Comparison of ENCODE assay signal across 15 cellular contexts in the genomic region with DNA sequence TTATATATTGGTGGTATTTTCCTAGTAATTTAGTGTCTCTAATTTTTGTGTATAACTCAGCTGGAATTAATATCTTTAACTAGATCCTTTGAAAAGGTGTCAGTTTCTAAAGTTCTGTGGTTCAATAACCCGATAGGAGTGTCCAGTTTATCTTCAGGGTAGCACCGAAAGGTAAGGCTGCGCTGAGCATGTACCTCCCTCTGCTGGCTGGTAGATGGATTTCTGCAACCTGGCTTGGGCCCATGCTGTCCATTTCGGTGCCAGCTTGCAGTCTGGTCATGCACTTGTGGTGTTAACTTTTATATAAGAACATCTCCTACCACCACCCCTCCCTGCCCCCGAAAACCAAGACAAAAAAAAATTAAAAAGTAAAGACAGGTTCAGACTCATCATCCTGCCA. TPM values are rescaled to one million over a fixed set of nuclear protein-coding genes. Genes with fewer than 3 reads are reported as not detected.
DNase-seq lines count a peak whose midpoint lies in the region; ATAC-seq and TF ChIP-seq lines count a peak whose summit lies in the region.
"Had no signal": no experiment of that assay in that cellular context is flagged by ENCODE, and none has a peak within 500 bp of the region (broad histone marks: within the 10 kb centered on the region; RNA-seq: fewer than 3 reads in every experiment).

No MANE protein-coding gene starts in this region.

- no peak overlapping the region for H3K4me2 ChIP-seq in OCI-LY3 (ENCODE audit: low read length)

- peaks cover 7% of the 10 kb centered on the region for H3K36me3 ChIP-seq in OCI-LY3 (replicated peaks; ENCODE audit: low read depth, low read length)

- H3K9me3 Mint-ChIP-seq in neural crest cell: no peaks in the 10 kb centered on the region
- H3K9me3 Mint-ChIP-seq: stimulated activated memory B cell treated with anti-CD40 and anti-IgM and Interleukin-4, amounts not matched to agents 10 μg/mL and 1 μg/mL and 100 μg/mL, for 72 hours; T-helper 2 cell treated with Interferon-gamma antibody and Interleukin-4, amounts not matched to agents 5 μg/mL and 100 μg/mL, for 36 hours had no signal

- no peaks in the 10 kb centered on the region for H3K4me1 Mint-ChIP-seq in neural crest cell
- H3K4me1 Mint-ChIP-seq: stimulated activated memory B cell treated with anti-CD40 and anti-IgM and Interleukin-4, amounts not matched to agents 10 μg/mL and 1 μg/mL and 100 μg/mL, for 72 hours had no signal

- H3K36me3 Mint-ChIP-seq in neural crest cell (ENCODE audit: low read depth): peaks cover 2% of the 10 kb centered on the region

- no peak overlapping the region for H3K27ac ChIP-seq in OCI-LY3 (ENCODE audit: low read length)

- no peaks in the 10 kb centered on the region for H3K27me3 ChIP-seq in OCI-LY3 (ENCODE audit: low read depth, low read length)

- H3K4me1 ChIP-seq in OCI-LY3 (ENCODE audit: low read length): peaks cover 7% of the 10 kb centered on the region; the same call in 1 of the 2 replicates

- H3K4me3 ChIP-seq in OCI-LY3 (ENCODE audit: low read length): no peak overlapping the region
- H3K4me3 ChIP-seq in epithelial cell of esophagus (ENCODE audit: low read length): no peak overlapping the region
- H3K4me3 ChIP-seq: lung had no signal

- no peaks in the 10 kb centered on the region for H3K27me3 Mint-ChIP-seq in neural crest cell (ENCODE audit: low read depth)
- H3K27me3 Mint-ChIP-seq: stimulated activated memory B cell treated with anti-CD40 and anti-IgM and Interleukin-4, amounts not matched to agents 10 μg/mL and 1 μg/mL and 100 μg/mL, for 72 hours had no signal

- TF ChIP-seq CTCF in OCI-LY3 (IDR thresholded peaks at IDR 0.05; ENCODE audit: low read depth, low read length): peak; percentile 35
- peak; percentile 59 for TF ChIP-seq CTCF in epithelial cell of esophagus (IDR thresholded peaks at IDR 0.05; ENCODE audit: insufficient read depth, low read depth, low read length, missing control alignments)
- peak; percentile 41 for TF ChIP-seq CTCF in neural crest cell (conservative IDR thresholded peaks at IDR 0.05)
- TF ChIP-seq CTCF in omental fat pad (IDR thresholded peaks at IDR 0.05): no peak

- no peak overlapping the region for H3K9ac ChIP-seq in OCI-LY3 (ENCODE audit: low read length)

- H4K20me1 ChIP-seq in OCI-LY3 (ENCODE audit: insufficient read depth, low read length): no peaks in the 10 kb centered on the region

- ATAC-seq in HG02642 (IDR thresholded peaks at IDR 0.05; ENCODE audit: poor library complexity, unreplicated experiment) (no peak), omental fat pad (ENCODE audit: low FRiP score) (no peak), GM21528 (IDR thresholded peaks at IDR 0.05; ENCODE audit: low FRiP score, unreplicated experiment) (no peak)
- ATAC-seq: stimulated activated memory B cell treated with anti-CD40 and anti-IgM and Interleukin-4, amounts not matched to agents 10 μg/mL and 1 μg/mL and 100 μg/mL, for 72 hours had no signal

- peak; percentile 17 for DNase-seq in EH (ENCODE audit: low read depth)
- peak; percentile 45 for DNase-seq in epithelial cell of esophagus (ENCODE audit: low read depth)
- DNase-seq in neural crest cell (ENCODE audit: low read depth, low spot score): no peak
- DNase-seq in omental fat pad (ENCODE audit: low spot score): no peak
- DNase-seq in activated naive CD4-positive, alpha-beta T cell (lab: John Stamatoyannopoulos, UW): no peak
- DNase-seq: activated gamma-delta T cell treated with Interleukin-2 at 50 U/mL for 16 hours, GDM1, KBM-7, NCI-H510A treated with DMSO at 0.1 percent for 48 hours had no signal

- H3K9me3 ChIP-seq in OCI-LY3 (ENCODE audit: insufficient read depth, low read length): no peaks in the 10 kb centered on the region

- H3K79me2 ChIP-seq in OCI-LY3 (ENCODE audit: low read length): no peaks in the 10 kb centered on the region

- no peak overlapping the region for H3K4me3 Mint-ChIP-seq in neural crest cell
- H3K4me3 Mint-ChIP-seq: stimulated activated memory B cell treated with anti-CD40 and anti-IgM and Interleukin-4, amounts not matched to agents 10 μg/mL and 1 μg/mL and 100 μg/mL, for 72 hours; T-helper 2 cell treated with Interferon-gamma antibody and Interleukin-4, amounts not matched to agents 5 μg/mL and 100 μg/mL, for 36 hours had no signal

- H2AFZ ChIP-seq in OCI-LY3 (ENCODE audit: low read depth, low read length): no peak overlapping the region

- H3K27ac Mint-ChIP-seq in neural crest cell (ENCODE audit: unreplicated experiment): no peak overlapping the region
- H3K27ac Mint-ChIP-seq: stimulated activated memory B cell treated with anti-CD40 and anti-IgM and Interleukin-4, amounts not matched to agents 10 μg/mL and 1 μg/mL and 100 μg/mL, for 72 hours; T-helper 2 cell treated with Interferon-gamma antibody and Interleukin-4, amounts not matched to agents 5 μg/mL and 100 μg/mL, for 36 hours had no signal

RNA-seq across cellular contexts. Expression of a gene that starts 24.7 kb away (rescaled TPM):
- total RNA-seq in neural crest cell: 54.9 and 56.6 TPM in 2 replicates
- total RNA-seq in omental fat pad: 10 to 100 TPM; 60.5 to 91.0 (median 76.1) TPM

RNA-seq across cellular contexts. Expression of a gene that starts 54.1 kb away (rescaled TPM):
- total RNA-seq in neural crest cell (9.9 and 11.0 TPM in 2 replicates), omental fat pad (10 to 100 TPM; 13.8 to 38.0 (median 19.7) TPM)

Comparison
In these comparisons a context has a peak if more than half of its experiments do, and no peak if none do; other contexts are left out.
1. DNase-seq: peak in EH (single experiment) and epithelial cell of esophagus (single experiment); none in neural crest cell (single experiment), omental fat pad (single experiment) and activated naive CD4-positive, alpha-beta T cell (0 of 4).
2. CTCF ChIP-seq: peak in OCI-LY3 (single experiment), epithelial cell of esophagus (single experiment) and neural crest cell (single experiment); none in omental fat pad (0 of 3).